Comparison of ENCODE assay signal across 23 cellular contexts in the genomic region with DNA sequence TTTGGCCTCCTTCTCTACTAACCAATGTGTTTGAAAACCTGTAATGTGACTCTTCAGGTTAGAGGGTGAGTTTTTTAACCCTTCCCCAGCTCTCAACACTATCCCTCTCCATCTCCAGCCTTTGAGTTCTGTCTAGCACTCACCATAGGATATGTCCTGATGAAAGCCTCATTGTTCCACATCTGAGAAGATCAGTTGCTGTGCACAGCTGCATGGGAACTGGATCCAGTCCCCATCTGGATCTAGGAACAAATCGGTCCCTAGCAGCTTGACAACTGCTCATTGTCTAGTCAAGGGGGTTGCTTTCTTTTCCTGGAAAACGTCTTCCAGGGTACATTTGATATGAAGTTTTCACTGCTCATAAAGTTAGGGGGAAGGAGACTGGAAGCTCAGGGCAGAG. TPM values are rescaled to one million over a fixed set of nuclear protein-coding genes. Genes with fewer than 3 reads are reported as not detected.
A peak's percentile ranks its signal among the peaks of the same experiment; 100 is the strongest.
DNase-seq lines count a peak whose midpoint lies in the region; ATAC-seq and TF ChIP-seq lines count a peak whose summit lies in the region.
"Had no signal": no experiment of that assay in that cellular context is flagged by ENCODE, and none has a peak within 500 bp of the region (broad histone marks: within the 10 kb centered on the region; RNA-seq: fewer than 3 reads in every experiment).

No MANE protein-coding gene starts in this region.

- no peak for TF ChIP-seq EP300 in upper lobe of left lung (IDR thresholded peaks at IDR 0.05)

- ATAC-seq in aorta (ENCODE audit: low FRiP score): no peak
- ATAC-seq in upper lobe of left lung (ENCODE audit: low FRiP score in 2 of 2): no peak
- no peak for ATAC-seq in right lobe of liver
- ATAC-seq: activated T-cell treated with anti-CD3 and anti-CD28 coated beads, Interleukin-2, amount 50 U/mL, for 4 hours; left cardiac atrium; psoas muscle; SK-N-SH treated with all-trans-retinoic acid at 6 μM for 48 hours had no signal

- no peaks in the 10 kb centered on the region for H3K36me3 ChIP-seq in aorta (ENCODE audit: control insufficient read depth in 1 of 2, insufficient read depth in 2 of 2, low read length in 1 of 2)
- H3K36me3 ChIP-seq in upper lobe of left lung: no peaks in the 10 kb centered on the region
- H3K36me3 ChIP-seq in right lobe of liver: no peaks in the 10 kb centered on the region
- H3K36me3 ChIP-seq: adrenal gland, cardiac muscle cell had no signal

- 50 to 63% methylated on average over 2 of the region's 2 CpGs for WGBS in aorta, 2 donors
- 75 to 81% methylated on average over 2 of the region's 2 CpGs for WGBS in upper lobe of left lung, 2 donors
- 47% methylated on average over 2 of the region's 2 CpGs for WGBS in right lobe of liver (ENCODE audit: insufficient coverage, low coverage, low lambda C conversion rate, missing lambda C conversion rate)

- H3K27ac ChIP-seq in cingulate gyrus (ENCODE audit: low read depth, low read length): peak overlapping the region; percentile 86
- H3K27ac ChIP-seq in aorta (ENCODE audit: low read depth in 1 of 2, low read length in 2 of 2): no peak overlapping the region
- no peak overlapping the region for H3K27ac ChIP-seq in upper lobe of left lung
- no peak overlapping the region for H3K27ac ChIP-seq in right lobe of liver
- H3K27ac ChIP-seq: adrenal gland, cardiac muscle cell, psoas muscle, RWPE1, testis had no signal

- no peaks in the 10 kb centered on the region for H3K4me1 ChIP-seq in aorta (ENCODE audit: control insufficient read depth in 1 of 2, insufficient read depth in 2 of 2, low read length in 2 of 2)
- H3K4me1 ChIP-seq in upper lobe of left lung: no peaks in the 10 kb centered on the region
- no peaks in the 10 kb centered on the region for H3K4me1 ChIP-seq in right lobe of liver
- H3K4me1 ChIP-seq: adrenal gland, psoas muscle, testis had no signal

- TF ChIP-seq POLR2A in upper lobe of left lung (IDR thresholded peaks at IDR 0.05) (no peak), right lobe of liver (IDR thresholded peaks at IDR 0.05) (no peak)

- H3K27me3 ChIP-seq in aorta (ENCODE audit: control insufficient read depth in 1 of 2, insufficient read depth in 2 of 2, low read length in 1 of 2) (peaks cover 0 to 2% of the 10 kb centered on the region in 2 donors), upper lobe of left lung (no peaks in the 10 kb centered on the region), right lobe of liver (no peaks in the 10 kb centered on the region)
- H3K27me3 ChIP-seq: adrenal gland, cardiac muscle cell, testis had no signal

- DNase-seq in RPMI7951 (ENCODE audit: low read depth) (peak; percentile 22), medulla oblongata (ENCODE audit: extremely low spot score) (peak; percentile 94), retina (peak; percentile 4), aorta (no peak), upper lobe of left lung (no peak), right lobe of liver (no peak)
- DNase-seq: activated CD4-positive, alpha-beta T cell treated with anti-CD3 and anti-CD28 coated beads for 4 hours; activated naive CD4-positive, alpha-beta T cell; activated T-cell treated with anti-CD3 and anti-CD28 coated beads, Interleukin-2, amount 50 U/mL, for 4 hours; adrenal gland; left cardiac atrium; NCI-H1694 treated with DMSO at 0.1 percent for 48 hours; NCI-H226; NCI-H774; nephron progenitor cell; psoas muscle; small intestine; stimulated activated CD4-positive, alpha-beta T cell treated with anti-CD3 and anti-CD28 coated beads, Interleukin-1b, Interleukin-23, amount 100 ng/mL, for 48 hours; testis had no signal

- no peak for TF ChIP-seq CTCF in upper lobe of left lung (IDR thresholded peaks at IDR 0.05)
- TF ChIP-seq CTCF in right lobe of liver (IDR thresholded peaks at IDR 0.05): no peak

- no peaks in the 10 kb centered on the region for H3K9me3 ChIP-seq in aorta (ENCODE audit: control insufficient read depth, low read length)
- peaks cover 0 to 7% (median 0%) of the 10 kb centered on the region in 4 donors for H3K9me3 ChIP-seq in upper lobe of left lung
- H3K9me3 ChIP-seq in right lobe of liver: no peaks in the 10 kb centered on the region
- H3K9me3 ChIP-seq: adrenal gland, psoas muscle, testis had no signal

- H3K4me3 ChIP-seq in aorta (ENCODE audit: low read length in 2 of 2): no peak overlapping the region
- no peak overlapping the region for H3K4me3 ChIP-seq in upper lobe of left lung
- no peak overlapping the region for H3K4me3 ChIP-seq in right lobe of liver
- H3K4me3 ChIP-seq: adrenal gland, cardiac muscle cell, psoas muscle, testis had no signal

- intact Hi-C loops in aorta (cut with DNase I): no loop called here
- intact Hi-C loops in right lobe of liver (cut with DNase I): no loop called here

RNA-seq across cellular contexts. Expression of a gene that starts 45.4 kb away (rescaled TPM):
- 15.5 and 16.2 TPM in 2 replicates for total RNA-seq in RPMI7951 (2014; rRNA removed; shearing (Covaris generic))
- total RNA-seq in aorta (10 to 100 TPM; 17.7 to 17.9 TPM), upper lobe of left lung (10 to 100 TPM in 5 of 6 donors, 1 to 10 TPM in 1; 7.0 to 26.3 (median 14.4) TPM), right lobe of liver (1 to 10 TPM in 1 of 6 experiments, under 1 TPM in 5; 0.42 to 1.7 (median 0.78) TPM)
- polyA plus RNA-seq in aorta: 1 to 10 TPM; 1.0 to 4.2 TPM

Comparison
In these comparisons a context has a peak if more than half of its experiments do, and no peak if none do; other contexts are left out.
1. DNase-seq: peak in RPMI7951 (single experiment), medulla oblongata (single experiment) and retina (single experiment); none in aorta (0 of 2), upper lobe of left lung (0 of 2) and right lobe of liver (0 of 3).